ENCODE assay signal across 8 cellular contexts in the genomic region with DNA sequence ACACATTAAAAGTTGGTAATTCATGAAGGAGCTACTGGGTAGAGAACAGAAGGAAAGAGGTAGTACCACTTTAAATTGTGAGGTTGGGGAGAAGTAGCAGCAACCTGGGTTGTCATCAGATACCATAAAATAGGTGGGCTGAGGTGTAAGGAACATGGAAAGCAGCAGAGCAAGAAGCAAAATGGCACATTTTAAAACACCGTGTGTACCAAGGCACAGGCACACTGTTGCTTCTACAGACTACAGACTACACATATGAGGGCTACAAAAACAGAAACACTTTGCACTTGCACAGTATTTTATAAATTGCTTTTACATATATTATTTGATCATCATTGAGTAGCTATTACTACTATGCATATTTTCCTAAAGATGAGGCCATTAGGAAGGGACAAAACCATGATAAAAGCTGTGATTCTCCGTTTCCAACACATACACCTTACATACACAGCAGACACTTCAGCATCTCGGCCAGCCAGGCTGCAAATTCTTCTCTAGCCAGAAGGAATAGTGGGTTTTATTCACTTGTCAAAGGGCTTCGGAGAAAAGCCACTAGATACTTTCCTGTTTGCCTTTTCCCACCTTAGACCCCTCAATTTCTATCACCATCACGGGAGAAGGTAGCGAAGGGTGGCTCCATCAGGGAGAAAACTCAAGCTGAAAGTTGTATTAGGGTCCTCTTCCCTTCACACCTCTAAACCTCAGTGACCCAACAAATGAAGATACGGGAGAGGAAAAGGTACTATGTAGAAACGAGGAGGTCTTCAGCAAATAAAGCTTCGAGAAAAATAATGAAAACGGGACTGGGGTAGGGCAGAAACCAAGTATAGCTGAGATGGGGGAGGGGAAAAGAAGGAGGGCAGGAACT. TPM values are rescaled to one million over a fixed set of nuclear protein-coding genes. Genes with fewer than 3 reads are reported as not detected.
DNase-seq lines count a peak whose midpoint lies in the region; ATAC-seq and TF ChIP-seq lines count a peak whose summit lies in the region.

No MANE protein-coding gene starts in this region.

- no peaks in the 10 kb centered on the region for H3K9me3 Mint-ChIP-seq in CD4-positive, alpha-beta T cell

- CTCF ChIA-PET in CD4-positive, alpha-beta T cell (lab: Charles Lee): interaction anchor here (0.5 to 8.9 kb wide), 21 partner anchors 9 to 188 kb away, joined by 3 to 86 read pairs (median 3); partner anchors contain the start of genes DNAJC14, ORMDL2 and SARNP

- intact Hi-C loops in CD4-positive, alpha-beta T cell (cut with DNase I, micrococcal nuclease): loop anchor here (1.0 to 5.0 kb wide), 4 partner anchors 14 to 191 kb away; partner anchors contain the start of genes RPL41 (in 2 of the 2), ZC3H10 (in 2 of the 2) and ORMDL2 (in 1 of the 2)
- intact Hi-C loops in lower lobe of right lung (cut with DNase I) (no loop called here), vagina (cut with DNase I) (no loop called here)

- no peak for TF ChIP-seq CTCF in CD4-positive, alpha-beta T cell (IDR thresholded peaks at IDR 0.05)
- TF ChIP-seq CTCF in astrocyte of the cerebellum (IDR thresholded peaks at IDR 0.05; ENCODE audit: low read depth, low read length, missing control alignments) (no peak), lower lobe of right lung (IDR thresholded peaks at IDR 0.05) (no peak), vagina (IDR thresholded peaks at IDR 0.05) (no peak)

- H3K4me3 ChIP-seq in astrocyte of the cerebellum (ENCODE audit: low read depth, low read length) (peak overlapping the region; percentile 99), lower lobe of right lung (peak overlapping the region; percentile 86), vagina (peak overlapping the region; percentile 69 to 87)

- peak overlapping the region; percentile 93 for H3K27ac ChIP-seq in CD4-positive, alpha-beta T cell (ENCODE audit: low read depth, low read length)
- H3K27ac ChIP-seq in lower lobe of right lung (peak overlapping the region; percentile 98), vagina (peak overlapping the region; percentile 94)

- H3K4me3 Mint-ChIP-seq in CD4-positive, alpha-beta T cell: peak overlapping the region; percentile 96

- H3K27ac Mint-ChIP-seq in CD4-positive, alpha-beta T cell: peak overlapping the region; percentile 97

- ATAC-seq in CD4-positive, alpha-beta T cell (ENCODE audit: poor library complexity): no peak
- ATAC-seq in HG03439 (IDR thresholded peaks at IDR 0.05; ENCODE audit: unreplicated experiment) (peak; percentile 3), lower lobe of right lung (peak in 1 of 2 donors; percentile 1), GM21367 (IDR thresholded peaks at IDR 0.05; ENCODE audit: unreplicated experiment) (no peak)

- no peaks in the 10 kb centered on the region for H3K27me3 Mint-ChIP-seq in CD4-positive, alpha-beta T cell

- H3K4me1 ChIP-seq in lower lobe of right lung: peaks cover 48% of the 10 kb centered on the region
- H3K4me1 ChIP-seq in vagina: peaks cover 46% of the 10 kb centered on the region

- POLR2A ChIA-PET in CD4-positive, alpha-beta T cell (lab: Charles Lee): interaction anchor here (0.6 to 18.6 kb wide), 20 partner anchors 9 to 523 kb away, joined by 3 to 251 read pairs (median 5); partner anchors contain the start of genes DNAJC14, ORMDL2, PA2G4 and RAB5B

- no peaks in the 10 kb centered on the region for H3K9me3 ChIP-seq in CD4-positive, alpha-beta T cell (ENCODE audit: control insufficient read depth, low read length)
- H3K9me3 ChIP-seq in lower lobe of right lung (no peaks in the 10 kb centered on the region), vagina (no peaks in the 10 kb centered on the region)

- in situ Hi-C loops in astrocyte of the cerebellum (cut with HindIII; ENCODE audit: low sequenced_read_pairs): no loop called here

- H3K36me3 ChIP-seq in lower lobe of right lung: peaks cover 26% of the 10 kb centered on the region
- H3K36me3 ChIP-seq in vagina: no peaks in the 10 kb centered on the region

- DNase-seq in CD4-positive, alpha-beta T cell: no peak
- no peak for DNase-seq in astrocyte of the cerebellum (ENCODE audit: low read depth)
- no peak for DNase-seq in lower lobe of right lung
- DNase-seq in vagina (ENCODE audit: extremely low spot score in 2 of 2): no peak
- DNase-seq in NCI-H1694 (lab: John Stamatoyannopoulos, UW): no peak
- no peak for DNase-seq in activated CD4-positive, CD25-positive, alpha-beta regulatory T cell (lab: John Stamatoyannopoulos, UW)

- H3K27me3 ChIP-seq in CD4-positive, alpha-beta T cell (ENCODE audit: control insufficient read depth, insufficient read depth, low read length): no peaks in the 10 kb centered on the region
- no peaks in the 10 kb centered on the region for H3K27me3 ChIP-seq in lower lobe of right lung (ENCODE audit: low read depth)
- no peaks in the 10 kb centered on the region for H3K27me3 ChIP-seq in vagina

- H3K36me3 Mint-ChIP-seq in CD4-positive, alpha-beta T cell (ENCODE audit: low read depth): peaks cover 70% of the 10 kb centered on the region

- H3K4me1 Mint-ChIP-seq in CD4-positive, alpha-beta T cell (ENCODE audit: low read depth): peaks cover 65% of the 10 kb centered on the region

- no peak for TF ChIP-seq POLR2A in vagina (IDR thresholded peaks at IDR 0.05)

RNA-seq across cellular contexts. Expression of gene PYM1, which starts 1.6 kb away (rescaled TPM):
- 10 to 100 TPM; 13.7 to 16.7 TPM for total RNA-seq in CD4-positive, alpha-beta T cell
- total RNA-seq in lower lobe of right lung (28.9 TPM), vagina (25.8 TPM)

RNA-seq across cellular contexts. Expression of gene DGKA, which starts 4.9 kb away (rescaled TPM):
- 100 to 1,000 TPM; 799 to 818 TPM for total RNA-seq in CD4-positive, alpha-beta T cell
- total RNA-seq in lower lobe of right lung (35.3 TPM), vagina (140 TPM)

RNA-seq across cellular contexts. Expression of gene PMEL, which starts 39.7 kb away (rescaled TPM):
- not detected for total RNA-seq in CD4-positive, alpha-beta T cell
- total RNA-seq in lower lobe of right lung: 1.2 TPM
- total RNA-seq in vagina: 1.2 TPM

RNA-seq across cellular contexts. Expression of gene CDK2, which starts 40.5 kb away (rescaled TPM):
- 10 to 100 TPM; 15.8 to 16.0 TPM for total RNA-seq in CD4-positive, alpha-beta T cell
- total RNA-seq in lower lobe of right lung (22.2 TPM), vagina (26.0 TPM)

RNA-seq across cellular contexts. Expression of gene RAB5B, which starts 47.8 kb away (rescaled TPM):
- total RNA-seq in CD4-positive, alpha-beta T cell: 10 to 100 TPM; 21.6 to 27.4 TPM
- 138 TPM for total RNA-seq in lower lobe of right lung
- total RNA-seq in vagina: 80.5 TPM

Comparison
In these comparisons a context has a peak if more than half of its experiments do, and no peak if none do; other contexts are left out.
1. intact Hi-C loops: an anchor here in CD4-positive, alpha-beta T cell (1.0 to 5.0 kb wide); none called in lower lobe of right lung and vagina.